9 cellular contexts compared by ENCODE assay signal in genomic region chr6:34664270-34664971, GRCh38. TPM values are rescaled to one million over a fixed set of nuclear protein-coding genes. Genes with fewer than 3 reads are reported as not detected.
DNase-seq lines count a peak whose midpoint lies in the region; ATAC-seq and TF ChIP-seq lines count a peak whose summit lies in the region.
"Had no signal": no experiment of that assay in that cellular context is flagged by ENCODE, and none has a peak within 500 bp of the region (broad histone marks: within the 10 kb centered on the region; RNA-seq: fewer than 3 reads in every experiment).

No MANE protein-coding gene starts in this region.

- H3K27ac Mint-ChIP-seq in activated B cell treated with CpG ODN at 0.5 μM for 24 hours (peak overlapping the region; percentile 68), type B pancreatic cell (peak overlapping the region; percentile 49)

- H3K4me1 Mint-ChIP-seq in activated B cell treated with CpG ODN at 0.5 μM for 24 hours (peaks cover 64% of the 10 kb centered on the region), type B pancreatic cell (ENCODE audit: unreplicated experiment) (peaks cover 30% of the 10 kb centered on the region)

- H3K9me3 Mint-ChIP-seq in activated B cell treated with CpG ODN at 0.5 μM for 24 hours (no peaks in the 10 kb centered on the region), type B pancreatic cell (peaks cover 4% of the 10 kb centered on the region)

- H3K27me3 ChIP-seq in heart left ventricle = no peaks in the 10 kb centered on the region
- H3K27me3 ChIP-seq in right cardiac atrium (ENCODE audit: control insufficient read depth, insufficient read depth) = no peaks in the 10 kb centered on the region

- peak overlapping the region in 11 of 12 donors; percentile 2 to 84 (median 40) for H3K27ac ChIP-seq in heart left ventricle
- peak overlapping the region; percentile 45 for H3K27ac ChIP-seq in right cardiac atrium (ENCODE audit: low read length)

- peaks cover 3% of the 10 kb centered on the region for H3K36me3 Mint-ChIP-seq in activated B cell treated with CpG ODN at 0.5 μM for 24 hours (ENCODE audit: low read depth)
- peaks cover 4% of the 10 kb centered on the region for H3K36me3 Mint-ChIP-seq in type B pancreatic cell

- TF ChIP-seq CTCF in heart left ventricle (IDR thresholded peaks at IDR 0.05) (no peak), activated B cell treated with CpG ODN at 0.5 μM for 24 hours (IDR thresholded peaks at IDR 0.05) (no peak), type B pancreatic cell (conservative IDR thresholded peaks at IDR 0.05) (no peak)

- intact Hi-C loops in heart left ventricle (cut with DNase I) (no loop called here), left ventricle myocardium superior (cut with micrococcal nuclease) (no loop called here), activated B cell treated with CpG ODN at 0.5 μM for 24 hours (cut with micrococcal nuclease) (no loop called here), right cardiac atrium (cut with DNase I) (no loop called here)

- no peak for ATAC-seq in heart left ventricle
- ATAC-seq in left ventricle myocardium superior = no peak
- no peak for ATAC-seq in activated B cell treated with CpG ODN at 0.5 μM for 24 hours (ENCODE audit: low read depth)
- ATAC-seq in right cardiac atrium = no peak
- no peak for ATAC-seq in GM21528 (IDR thresholded peaks at IDR 0.05; ENCODE audit: low FRiP score, unreplicated experiment)
- no peak for ATAC-seq in HG03342 (IDR thresholded peaks at IDR 0.05; ENCODE audit: unreplicated experiment)

- 47 to 59% (median 51%) methylated on average over 4 of the region's 4 CpGs for WGBS in heart left ventricle, 4 donors
- 49% methylated on average over 4 of the region's 4 CpGs for WGBS in right cardiac atrium

- POLR2A ChIA-PET in activated B cell treated with CpG ODN at 0.5 μM for 24 hours (lab: Charles Lee) = interaction anchor here (1.1 to 3.5 kb wide), 4 partner anchors 8 to 32 kb away, joined by 3 to 20 read pairs (median 6); partner anchors contain the start of gene ILRUN

- H3K4me3 ChIP-seq in heart left ventricle (peak overlapping the region in 1 of 12 donors; percentile 19), right cardiac atrium (ENCODE audit: low read length) (no peak overlapping the region)

- no peak overlapping the region for H3K4me3 Mint-ChIP-seq in activated B cell treated with CpG ODN at 0.5 μM for 24 hours
- no peak overlapping the region for H3K4me3 Mint-ChIP-seq in type B pancreatic cell

- CTCF ChIA-PET in activated B cell treated with CpG ODN at 0.5 μM for 24 hours (lab: Charles Lee) = no interaction called here

- TF ChIP-seq POLR2A in heart left ventricle (IDR thresholded peaks at IDR 0.05) = no peak

- H3K9me3 ChIP-seq in heart left ventricle (no peaks in the 10 kb centered on the region), right cardiac atrium (ENCODE audit: control insufficient read depth, low read length) (no peaks in the 10 kb centered on the region)

- peaks cover 0 to 63% (median 29%) of the 10 kb centered on the region in 12 donors for H3K4me1 ChIP-seq in heart left ventricle
- peaks cover 9% of the 10 kb centered on the region for H3K4me1 ChIP-seq in right cardiac atrium (ENCODE audit: control insufficient read depth, insufficient read depth, low read length)

- no peak for DNase-seq in heart left ventricle
- no peak for DNase-seq in left ventricle myocardium superior
- DNase-seq in activated B cell treated with CpG ODN at 0.5 μM for 24 hours = no peak
- DNase-seq in right cardiac atrium = no peak
- no peak for DNase-seq in type B pancreatic cell (ENCODE audit: extremely low spot score, unreplicated experiment)
- DNase-seq in NCI-H524 (lab: John Stamatoyannopoulos, UW) = no peak
- DNase-seq: KG1 had no signal

- H3K36me3 ChIP-seq in heart left ventricle = no peaks in the 10 kb centered on the region

- H3K27me3 Mint-ChIP-seq in activated B cell treated with CpG ODN at 0.5 μM for 24 hours (no peaks in the 10 kb centered on the region), type B pancreatic cell (no peaks in the 10 kb centered on the region)

RNA-seq across cellular contexts. Expression of gene ILRUN, which starts 32.1 kb away (rescaled TPM):
- total RNA-seq in heart left ventricle (100 to 1,000 TPM in 8 of 9 donors, 10 to 100 TPM in 1; 91.2 to 191 (median 116) TPM), left ventricle myocardium superior (148 TPM), activated B cell treated with CpG ODN at 0.5 μM for 24 hours (71.0 and 84.4 TPM in 2 replicates), right cardiac atrium (100 to 1,000 TPM; 120 to 150 (median 134) TPM), type B pancreatic cell (ENCODE audit: low replicate concordance) (60.3 and 83.4 TPM in 2 replicates)
- polyA plus RNA-seq in heart left ventricle (100 to 1,000 TPM in 1 of 2 donors, 10 to 100 TPM in 1; 95.4 to 150 TPM), right cardiac atrium (116 TPM)
